In genomic region chr9:126678989-126679388, GRCh38 we compare ENCODE assay signal across 13 cellular contexts.
"Had no signal": no experiment of that assay in that cellular context is flagged by ENCODE, and none has a peak within 500 bp of the region (broad histone marks: within the 10 kb centered on the region; RNA-seq: fewer than 3 reads in every experiment).

No MANE protein-coding gene starts in this region.

- H3K27ac Mint-ChIP-seq: activated naive CD8-positive, alpha-beta T cell treated with anti-CD3 and anti-CD28 coated beads, Interleukin-2, amount 10 ng/mL, durations not matched to agents 7 days and 5 days; naive thymus-derived CD8-positive, alpha-beta T cell had no signal

- H3K9me3 Mint-ChIP-seq: activated naive CD8-positive, alpha-beta T cell treated with anti-CD3 and anti-CD28 coated beads, Interleukin-2, amount 10 ng/mL, durations not matched to agents 7 days and 5 days; naive thymus-derived CD8-positive, alpha-beta T cell had no signal

- DNase-seq: activated CD4-positive, alpha-beta T cell treated with anti-CD3 and anti-CD28 coated beads, Interleukin-2, amount 50 U/mL, for 1 hour; activated effector memory CD4-positive, alpha-beta T cell treated with anti-CD3 and anti-CD28 coated beads, Interleukin-2, amount 50 U/mL, for 16 hours; activated naive CD8-positive, alpha-beta T cell treated with anti-CD3 and anti-CD28 coated beads, Interleukin-2, amount 10 ng/mL, durations not matched to agents 7 days and 5 days; aorta; dorsolateral prefrontal cortex; heart left ventricle; mammary epithelial cell; mucosa of descending colon; naive thymus-derived CD8-positive, alpha-beta T cell; psoas muscle; right lobe of liver; T-helper 1 cell; tibial artery had no signal

- H3K4me3 Mint-ChIP-seq: activated naive CD8-positive, alpha-beta T cell treated with anti-CD3 and anti-CD28 coated beads, Interleukin-2, amount 10 ng/mL, durations not matched to agents 7 days and 5 days; naive thymus-derived CD8-positive, alpha-beta T cell had no signal
